ENCODE assay signal across 8 cellular contexts in genomic region chr10:19816420-19817250, GRCh38. TPM values are rescaled to one million over a fixed set of nuclear protein-coding genes. Genes with fewer than 3 reads are reported as not detected.
A peak's percentile ranks its signal among the peaks of the same experiment; 100 is the strongest.
DNase-seq lines count a peak whose midpoint lies in the region; ATAC-seq and TF ChIP-seq lines count a peak whose summit lies in the region.

TSS of gene PLXDC2 (plus strand) at chr10:19816432.

- no peaks in the 10 kb centered on the region for H3K36me3 Mint-ChIP-seq in CD8-positive, alpha-beta T cell
- H3K36me3 Mint-ChIP-seq in stimulated activated naive CD8-positive, alpha-beta T cell treated with anti-CD3 and anti-CD28 coated beads, Interleukin-15, Interleukin-2, amounts not matched to agents 100 ng/mL and 50 ng/mL, for 24 hours (ENCODE audit: low read depth): no peaks in the 10 kb centered on the region

- in situ Hi-C loops in GM23248 (cut with MboI): no loop called here

- H2AFZ ChIP-seq in GM23248: peak within 1 kb of the TSS; percentile 87

- no peaks in the 10 kb centered on the region for H3K9me3 ChIP-seq in CD8-positive, alpha-beta T cell (ENCODE audit: low read length)
- H3K9me3 ChIP-seq in GM23248 (ENCODE audit: low read depth) (no peaks in the 10 kb centered on the region), NT2/D1 (ENCODE audit: insufficient read depth, low read length) (no peaks in the 10 kb centered on the region), colonic mucosa (no peaks in the 10 kb centered on the region)

- 1% methylated on average over 61 to 65 of the region's 65 CpGs for WGBS in GM23248 (ENCODE audit: low coverage in 1 of 2, low lambda C conversion rate in 2 of 2, missing lambda C conversion rate in 2 of 2), 2 experiments

- H3K4me1 ChIP-seq in CD8-positive, alpha-beta T cell (ENCODE audit: insufficient read depth, low read length): no peaks in the 10 kb centered on the region
- H3K4me1 ChIP-seq in GM23248 (ENCODE audit: insufficient read depth) (0 out of 2 replicates have a peak, but pooled peaks cover 5% of the 10 kb centered on the region), NT2/D1 (ENCODE audit: insufficient read depth, insufficient read length) (no peaks in the 10 kb centered on the region), colonic mucosa (peaks cover 4% of the 10 kb centered on the region)

- ATAC-seq in CD8-positive, alpha-beta T cell: no peak
- ATAC-seq in HG03097 (IDR thresholded peaks at IDR 0.05; ENCODE audit: low FRiP score, unreplicated experiment): no peak
- no peak for ATAC-seq in HG03095 (IDR thresholded peaks at IDR 0.05; ENCODE audit: unreplicated experiment)

- H3K4me1 Mint-ChIP-seq in CD8-positive, alpha-beta T cell (ENCODE audit: low read depth): peaks cover 7% of the 10 kb centered on the region
- peaks cover 21% of the 10 kb centered on the region for H3K4me1 Mint-ChIP-seq in stimulated activated naive CD8-positive, alpha-beta T cell treated with anti-CD3 and anti-CD28 coated beads, Interleukin-15, Interleukin-2, amounts not matched to agents 100 ng/mL and 50 ng/mL, for 24 hours (ENCODE audit: low read depth)

- no peak for DNase-seq in CD8-positive, alpha-beta T cell
- peak; percentile 56 for DNase-seq in GM23248
- no peak for DNase-seq in NT2/D1 (ENCODE audit: low read depth, low spot score)
- peak; percentile 49 for DNase-seq in colonic mucosa
- peak; percentile 93 for DNase-seq in left kidney (ENCODE audit: low read depth, low spot score)

- no peaks in the 10 kb centered on the region for H3K36me3 ChIP-seq in CD8-positive, alpha-beta T cell (ENCODE audit: insufficient read depth, low read length)
- no peaks in the 10 kb centered on the region for H3K36me3 ChIP-seq in GM23248 (ENCODE audit: low read depth)
- H3K36me3 ChIP-seq in NT2/D1 (ENCODE audit: insufficient read depth, insufficient read length, low read length): no peaks in the 10 kb centered on the region
- H3K36me3 ChIP-seq in colonic mucosa: no peaks in the 10 kb centered on the region

- CTCF ChIA-PET in CD8-positive, alpha-beta T cell (lab: Charles Lee): no interaction called here

- no peak within 1 kb of the TSS for H3K27ac Mint-ChIP-seq in CD8-positive, alpha-beta T cell
- no peak within 1 kb of the TSS for H3K27ac Mint-ChIP-seq in stimulated activated naive CD8-positive, alpha-beta T cell treated with anti-CD3 and anti-CD28 coated beads, Interleukin-15, Interleukin-2, amounts not matched to agents 100 ng/mL and 50 ng/mL, for 24 hours

- intact Hi-C loops in CD8-positive, alpha-beta T cell (cut with DNase I, micrococcal nuclease): no loop called here
- intact Hi-C loops in colonic mucosa (cut with DNase I): loop anchor here (5.0 to 10.0 kb wide), 2 partner anchors 276 to 948 kb away; no protein-coding TSS in a partner anchor

- H4K20me1 ChIP-seq in GM23248 (ENCODE audit: insufficient read depth): no peaks in the 10 kb centered on the region

- H3K9me3 Mint-ChIP-seq in CD8-positive, alpha-beta T cell: no peaks in the 10 kb centered on the region
- H3K9me3 Mint-ChIP-seq in stimulated activated naive CD8-positive, alpha-beta T cell treated with anti-CD3 and anti-CD28 coated beads, Interleukin-15, Interleukin-2, amounts not matched to agents 100 ng/mL and 50 ng/mL, for 24 hours: no peaks in the 10 kb centered on the region

- no peaks in the 10 kb centered on the region for H3K79me2 ChIP-seq in GM23248 (ENCODE audit: insufficient read depth)

- peak within 1 kb of the TSS; percentile 22 for H3K4me3 Mint-ChIP-seq in CD8-positive, alpha-beta T cell
- H3K4me3 Mint-ChIP-seq in stimulated activated naive CD8-positive, alpha-beta T cell treated with anti-CD3 and anti-CD28 coated beads, Interleukin-15, Interleukin-2, amounts not matched to agents 100 ng/mL and 50 ng/mL, for 24 hours: peak within 1 kb of the TSS; percentile 63

- H3K4me2 ChIP-seq in GM23248 (ENCODE audit: unreplicated experiment): peak within 1 kb of the TSS; percentile 98

- H3F3A ChIP-seq in GM23248 (ENCODE audit: insufficient read depth): no peaks in the 10 kb centered on the region

- no peak within 1 kb of the TSS for H3K27ac ChIP-seq in CD8-positive, alpha-beta T cell (ENCODE audit: low read depth, low read length)
- H3K27ac ChIP-seq in GM23248: no peak within 1 kb of the TSS
- peak within 1 kb of the TSS; percentile 89 for H3K27ac ChIP-seq in colonic mucosa

- H3K27me3 ChIP-seq in CD8-positive, alpha-beta T cell (ENCODE audit: insufficient read depth, low read length): peaks cover 4% of the 10 kb centered on the region
- H3K27me3 ChIP-seq in GM23248 (replicated peaks; ENCODE audit: insufficient read depth): peaks cover 54% of the 10 kb centered on the region
- peaks cover 34% of the 10 kb centered on the region for H3K27me3 ChIP-seq in NT2/D1 (ENCODE audit: insufficient read depth, insufficient read length)
- H3K27me3 ChIP-seq in colonic mucosa: no peaks in the 10 kb centered on the region

- no peak for TF ChIP-seq CTCF in CD8-positive, alpha-beta T cell (IDR thresholded peaks at IDR 0.05)
- TF ChIP-seq CTCF in colonic mucosa (IDR thresholded peaks at IDR 0.05): no peak

- no peak within 1 kb of the TSS for H3K4me3 ChIP-seq in CD8-positive, alpha-beta T cell (ENCODE audit: low read depth, low read length)
- peak within 1 kb of the TSS; percentile 77 for H3K4me3 ChIP-seq in GM23248
- peak within 1 kb of the TSS; percentile 77 for H3K4me3 ChIP-seq in NT2/D1 (ENCODE audit: insufficient read length, low read depth)
- H3K4me3 ChIP-seq in colonic mucosa: peak within 1 kb of the TSS; percentile 68

- H3K27me3 Mint-ChIP-seq in CD8-positive, alpha-beta T cell (ENCODE audit: low read depth): peaks cover 31% of the 10 kb centered on the region
- peaks cover 48% of the 10 kb centered on the region for H3K27me3 Mint-ChIP-seq in stimulated activated naive CD8-positive, alpha-beta T cell treated with anti-CD3 and anti-CD28 coated beads, Interleukin-15, Interleukin-2, amounts not matched to agents 100 ng/mL and 50 ng/mL, for 24 hours

- no peaks in the 10 kb centered on the region for H3K9me2 ChIP-seq in GM23248 (ENCODE audit: insufficient read depth)

- H3K9ac ChIP-seq in GM23248 (0 out of 2 replicates have a peak within 1 kb of the TSS, but pooled peaks have one; percentile 8), NT2/D1 (ENCODE audit: insufficient read length, low read depth) (peak within 1 kb of the TSS; percentile 85), colonic mucosa (ENCODE audit: low read depth in 2 of 2, low read length in 2 of 2) (peak within 1 kb of the TSS; percentile 73 to 85)

- POLR2A ChIA-PET in CD8-positive, alpha-beta T cell (lab: Charles Lee): no interaction called here

RNA-seq across cellular contexts. Expression of gene PLXDC2, which starts in this region (rescaled TPM):
- total RNA-seq in CD8-positive, alpha-beta T cell: under 1 TPM; 0.22 TPM
- 2.3 and 3.5 TPM in 2 replicates for total RNA-seq in GM23248 (2014; rRNA removed; shearing (Covaris generic))
- polyA plus RNA-seq in GM23248 (2016; fragmentation: Nextera tagmentation; extraction: Ambion mirVana): 0.81 and 0.87 TPM in 2 replicates
- total RNA-seq in colonic mucosa: 10 to 100 TPM; 12.5 to 22.4 TPM

Comparison
In these comparisons a context has a peak if more than half of its experiments do, and no peak if none do; other contexts are left out.
1. DNase-seq: peak in GM23248 (single experiment), colonic mucosa (single experiment) and left kidney (single experiment); none in CD8-positive, alpha-beta T cell (0 of 7) and NT2/D1 (single experiment).
2. H3K9ac ChIP-seq: peak in every context shown above with its lines; median percentile 85 in NT2/D1; 79 in colonic mucosa; 8 in GM23248.